16 cellular contexts compared by ENCODE assay signal in the genomic region with DNA sequence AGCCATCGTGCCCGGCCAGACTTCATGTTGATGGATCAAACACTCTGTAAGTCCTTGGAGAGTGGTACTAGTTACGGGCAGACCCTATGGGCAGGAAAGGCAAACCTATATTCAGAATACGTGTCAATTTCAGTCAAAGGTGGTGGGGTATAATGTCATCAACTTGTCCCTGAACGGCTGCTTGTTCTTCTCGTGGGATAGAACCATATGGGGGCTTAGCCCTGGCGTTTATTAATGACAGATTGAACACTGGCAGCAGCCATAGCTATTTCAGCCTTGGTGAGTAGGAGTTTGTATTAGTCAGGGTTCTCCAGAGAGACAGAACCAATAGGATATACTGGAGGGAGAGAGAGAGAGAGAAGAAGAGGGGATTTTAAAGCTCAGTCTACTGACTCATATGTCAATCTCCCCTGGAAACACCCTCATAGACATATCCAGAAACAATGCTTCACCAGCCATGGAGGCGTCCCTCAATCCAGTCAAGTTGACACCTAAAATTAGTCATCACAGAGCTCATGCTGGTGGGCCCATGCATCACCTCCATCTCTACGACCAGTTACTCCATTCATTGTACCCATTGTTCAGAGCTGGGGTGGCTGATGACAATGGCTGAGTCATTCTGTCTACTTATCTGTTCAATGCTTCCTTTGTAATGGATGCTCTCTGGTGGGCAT. TPM values are rescaled to one million over a fixed set of nuclear protein-coding genes. Genes with fewer than 3 reads are reported as not detected.
DNase-seq lines count a peak whose midpoint lies in the region; ATAC-seq and TF ChIP-seq lines count a peak whose summit lies in the region.
"Had no signal": no experiment of that assay in that cellular context is flagged by ENCODE, and none has a peak within 500 bp of the region (broad histone marks: within the 10 kb centered on the region; RNA-seq: fewer than 3 reads in every experiment).

No MANE protein-coding gene starts in this region.

- peak; percentile 95 for ATAC-seq in activated CD4-positive, alpha-beta T cell treated with anti-CD3 and anti-CD28 coated beads for 36 hours
- ATAC-seq in HG03060 (IDR thresholded peaks at IDR 0.05; ENCODE audit: low read depth, unreplicated experiment), result peak; percentile 37
- no peak for ATAC-seq in GM21723 (IDR thresholded peaks at IDR 0.05; ENCODE audit: unreplicated experiment)
- ATAC-seq: T-cell had no signal

- intact Hi-C loops in activated CD4-positive, alpha-beta T cell treated with anti-CD3 and anti-CD28 coated beads for 36 hours (cut with DNase I, micrococcal nuclease), result loop anchor here in 1 of 2 experiments (1.0 kb wide), 1 partner anchor 134 kb away; no protein-coding TSS in a partner anchor
- intact Hi-C loops in colonic mucosa (cut with DNase I), result no loop called here

- no peak overlapping the region for H3K9ac ChIP-seq in colonic mucosa (ENCODE audit: low read depth in 2 of 2, low read length in 2 of 2)

- H3K27me3 Mint-ChIP-seq in activated CD4-positive, alpha-beta T cell treated with anti-CD3 and anti-CD28 coated beads for 36 hours, result no peaks in the 10 kb centered on the region
- H3K27me3 Mint-ChIP-seq in activated naive CD8-positive, alpha-beta T cell, result no peaks in the 10 kb centered on the region
- H3K27me3 Mint-ChIP-seq: IgD-negative memory B cell, T-cell had no signal

- no peak for TF ChIP-seq CTCF in colonic mucosa (IDR thresholded peaks at IDR 0.05)

- peak; percentile 81 for DNase-seq in activated CD4-positive, alpha-beta T cell treated with anti-CD3 and anti-CD28 coated beads for 36 hours
- no peak for DNase-seq in activated CD4-positive, alpha-beta T cell treated with anti-CD3 and anti-CD28 coated beads, Interleukin-2, amount 50 U/mL, for 1 hour
- DNase-seq in stimulated activated CD4-positive, alpha-beta T cell treated with anti-CD3 and anti-CD28 coated beads, Interleukin-4, amount 100 ng/mL, for 1 hour, result peak; percentile 43
- DNase-seq in NCI-H187 treated with DMSO at 0.1 percent for 48 hours (lab: John Stamatoyannopoulos, UW) (no peak), colonic mucosa (no peak)
- DNase-seq: DMS153, NCI-H1694, nephron progenitor cell, spleen, T-cell had no signal

- no peaks in the 10 kb centered on the region for H3K36me3 Mint-ChIP-seq in activated CD4-positive, alpha-beta T cell treated with anti-CD3 and anti-CD28 coated beads for 36 hours (ENCODE audit: low read depth)
- H3K36me3 Mint-ChIP-seq in activated naive CD8-positive, alpha-beta T cell, result no peaks in the 10 kb centered on the region
- H3K36me3 Mint-ChIP-seq: IgD-negative memory B cell, T-cell had no signal

- no peak overlapping the region for H3K4me3 Mint-ChIP-seq in activated CD4-positive, alpha-beta T cell treated with anti-CD3 and anti-CD28 coated beads for 36 hours
- no peak overlapping the region for H3K4me3 Mint-ChIP-seq in activated naive CD8-positive, alpha-beta T cell
- H3K4me3 Mint-ChIP-seq: IgD-negative memory B cell, nephron progenitor cell, T-cell had no signal

- CTCF ChIA-PET in activated CD4-positive, alpha-beta T cell treated with anti-CD3 and anti-CD28 coated beads for 36 hours (lab: Charles Lee), result interaction anchor here (0.5 to 2.8 kb wide), 13 partner anchors 9 to 255 kb away, joined by 3 to 18 read pairs (median 3); partner anchors contain the start of genes ATP8B2 and UBE2Q1

- no peaks in the 10 kb centered on the region for H3K36me3 ChIP-seq in colonic mucosa
- H3K36me3 ChIP-seq: spleen had no signal

- H3K27me3 ChIP-seq in colonic mucosa, result no peaks in the 10 kb centered on the region
- H3K27me3 ChIP-seq: spleen had no signal

- H3K9me3 Mint-ChIP-seq in activated CD4-positive, alpha-beta T cell treated with anti-CD3 and anti-CD28 coated beads for 36 hours (ENCODE audit: low read depth), result no peaks in the 10 kb centered on the region
- no peaks in the 10 kb centered on the region for H3K9me3 Mint-ChIP-seq in activated naive CD8-positive, alpha-beta T cell (ENCODE audit: low read depth)
- H3K9me3 Mint-ChIP-seq: T-cell had no signal

- no peaks in the 10 kb centered on the region for H3K4me1 ChIP-seq in colonic mucosa
- H3K4me1 ChIP-seq: A549, spleen had no signal

- POLR2A ChIA-PET in activated CD4-positive, alpha-beta T cell treated with anti-CD3 and anti-CD28 coated beads for 36 hours (lab: Charles Lee), result interaction anchor here (0.5 to 1.0 kb wide), 6 partner anchors 31 to 671 kb away, joined by 3 to 4 read pairs (median 3); no protein-coding TSS in a partner anchor

- H3K9me3 ChIP-seq in colonic mucosa, result no peaks in the 10 kb centered on the region
- H3K9me3 ChIP-seq: A549 had no signal

- no peak overlapping the region for H3K4me3 ChIP-seq in colonic mucosa
- H3K4me3 ChIP-seq: A549, spleen had no signal

- H3K4me1 Mint-ChIP-seq in activated CD4-positive, alpha-beta T cell treated with anti-CD3 and anti-CD28 coated beads for 36 hours, result peaks cover 24% of the 10 kb centered on the region
- H3K4me1 Mint-ChIP-seq in activated naive CD8-positive, alpha-beta T cell (ENCODE audit: low read depth), result peaks cover 12% of the 10 kb centered on the region
- H3K4me1 Mint-ChIP-seq: IgD-negative memory B cell, nephron progenitor cell had no signal

- H3K27ac ChIP-seq in colonic mucosa, result no peak overlapping the region
- H3K27ac ChIP-seq: A549, spleen had no signal

- peak overlapping the region; percentile 27 for H3K27ac Mint-ChIP-seq in activated CD4-positive, alpha-beta T cell treated with anti-CD3 and anti-CD28 coated beads for 36 hours
- H3K27ac Mint-ChIP-seq in activated naive CD8-positive, alpha-beta T cell, result peak overlapping the region; percentile 46
- H3K27ac Mint-ChIP-seq: IgD-negative memory B cell, nephron progenitor cell had no signal

RNA-seq across cellular contexts. Expression of gene AQP10, which starts 16.1 kb away (rescaled TPM):
- not detected for total RNA-seq in activated CD4-positive, alpha-beta T cell treated with anti-CD3 and anti-CD28 coated beads for 36 hours
- total RNA-seq in colonic mucosa, result under 1 TPM in 1 of 2 donors, not detected in 1; 0.27 TPM
- total RNA-seq: kidney epithelial cell, T-cell had no signal

RNA-seq across cellular contexts. Expression of gene ATP8B2, which starts 20.5 kb away (rescaled TPM):
- 10 to 100 TPM; 48.2 TPM for total RNA-seq in activated CD4-positive, alpha-beta T cell treated with anti-CD3 and anti-CD28 coated beads for 36 hours
- 1 to 10 TPM; 4.2 to 6.6 TPM for total RNA-seq in colonic mucosa

RNA-seq across cellular contexts. Expression of gene HAX1, which starts 32.4 kb away (rescaled TPM):
- 100 to 1,000 TPM; 177 to 225 TPM for total RNA-seq in activated CD4-positive, alpha-beta T cell treated with anti-CD3 and anti-CD28 coated beads for 36 hours
- 10 to 100 TPM; 53.4 to 83.6 TPM for total RNA-seq in colonic mucosa

Comparison
In these comparisons a context has a peak if more than half of its experiments do, and no peak if none do; other contexts are left out.
1. DNase-seq: peak in activated CD4-positive, alpha-beta T cell treated with anti-CD3 and anti-CD28 coated beads for 36 hours (single experiment) and stimulated activated CD4-positive, alpha-beta T cell treated with anti-CD3 and anti-CD28 coated beads, Interleukin-4, amount 100 ng/mL, for 1 hour (single experiment); none in activated CD4-positive, alpha-beta T cell treated with anti-CD3 and anti-CD28 coated beads, Interleukin-2, amount 50 U/mL, for 1 hour (single experiment), NCI-H187 treated with DMSO at 0.1 percent for 48 hours (single experiment) and colonic mucosa (single experiment).
2. RNA of gene ATP8B2, which starts 20.5 kb away (total RNA-seq): 48.2 TPM in activated CD4-positive, alpha-beta T cell treated with anti-CD3 and anti-CD28 coated beads for 36 hours; 4.2 to 6.6 TPM in colonic mucosa; every median in the first group is over 4 times any median in the second.